ENCODE assay signal across 8 cellular contexts in the genomic region with DNA sequence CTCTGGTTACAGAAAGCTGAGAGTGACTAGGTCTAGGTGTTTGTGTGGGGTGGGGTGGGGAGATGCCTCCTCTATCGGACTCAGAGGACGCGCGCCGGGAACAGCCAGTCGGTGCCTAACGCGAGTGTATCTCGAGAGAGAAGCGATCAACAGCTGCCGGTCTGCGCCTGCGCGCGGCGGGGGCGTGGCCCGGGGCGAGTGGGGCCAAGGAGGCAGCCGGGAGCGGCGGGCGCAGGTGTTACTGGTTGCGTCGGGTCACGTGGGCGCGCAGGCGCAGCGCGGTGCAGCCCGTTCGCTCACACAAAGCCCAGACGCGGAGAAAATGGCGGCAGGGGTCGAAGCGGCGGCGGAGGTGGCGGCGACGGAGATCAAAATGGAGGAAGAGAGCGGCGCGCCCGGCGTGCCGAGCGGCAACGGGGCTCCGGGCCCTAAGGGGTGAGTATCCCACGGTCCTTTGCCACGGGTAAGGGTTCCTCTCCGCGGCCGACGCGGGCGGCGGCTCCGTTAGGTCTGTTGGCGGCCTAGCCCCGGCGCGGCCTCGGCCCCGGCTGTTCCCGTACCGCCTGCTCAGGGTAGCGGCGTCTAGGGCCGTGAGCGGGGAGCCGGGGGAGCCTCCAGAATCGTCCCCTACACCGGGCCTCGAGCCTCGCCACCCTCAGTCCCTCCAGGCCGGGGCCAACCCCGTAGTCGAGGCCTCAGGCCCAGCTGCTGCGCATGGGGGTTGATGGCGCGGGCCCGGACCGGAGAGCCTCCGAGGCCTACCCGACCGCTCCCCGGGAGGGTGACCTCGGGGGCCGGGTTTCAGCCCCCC. TPM values are rescaled to one million over a fixed set of nuclear protein-coding genes. Genes with fewer than 3 reads are reported as not detected.
DNase-seq lines count a peak whose midpoint lies in the region; ATAC-seq and TF ChIP-seq lines count a peak whose summit lies in the region.

A gene with protein sequence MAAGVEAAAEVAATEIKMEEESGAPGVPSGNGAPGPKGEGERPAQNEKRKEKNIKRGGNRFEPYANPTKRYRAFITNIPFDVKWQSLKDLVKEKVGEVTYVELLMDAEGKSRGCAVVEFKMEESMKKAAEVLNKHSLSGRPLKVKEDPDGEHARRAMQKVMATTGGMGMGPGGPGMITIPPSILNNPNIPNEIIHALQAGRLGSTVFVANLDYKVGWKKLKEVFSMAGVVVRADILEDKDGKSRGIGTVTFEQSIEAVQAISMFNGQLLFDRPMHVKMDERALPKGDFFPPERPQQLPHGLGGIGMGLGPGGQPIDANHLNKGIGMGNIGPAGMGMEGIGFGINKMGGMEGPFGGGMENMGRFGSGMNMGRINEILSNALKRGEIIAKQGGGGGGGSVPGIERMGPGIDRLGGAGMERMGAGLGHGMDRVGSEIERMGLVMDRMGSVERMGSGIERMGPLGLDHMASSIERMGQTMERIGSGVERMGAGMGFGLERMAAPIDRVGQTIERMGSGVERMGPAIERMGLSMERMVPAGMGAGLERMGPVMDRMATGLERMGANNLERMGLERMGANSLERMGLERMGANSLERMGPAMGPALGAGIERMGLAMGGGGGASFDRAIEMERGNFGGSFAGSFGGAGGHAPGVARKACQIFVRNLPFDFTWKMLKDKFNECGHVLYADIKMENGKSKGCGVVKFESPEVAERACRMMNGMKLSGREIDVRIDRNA (plus strand): TSS at position 299 of the 811 bp plus-strand sequence. CDS start 24 bp downstream, at position 323.

- intact Hi-C loops in mammary epithelial cell (cut with micrococcal nuclease) = loop anchor here (1.0 kb wide), 2 partner anchors 32 to 90 kb away; a partner anchor contains a TSS

- CTCF ChIA-PET in mammary epithelial cell (lab: Charles Lee; ENCODE audit: low non-redundant PET) = interaction anchor here (0.6 kb wide), 3 partner anchors 17 to 62 kb away, joined by 3 to 4 read pairs (median 3); a partner anchor contains a TSS

- H3K79me2 ChIP-seq in ACC112 (ENCODE audit: control insufficient read depth, insufficient read depth, low read length, unreplicated experiment) (peaks cover 45% of the 10 kb centered on the region), mammary epithelial cell (ENCODE audit: insufficient read depth, low read length) (peaks cover 50% of the 10 kb centered on the region)

- H3K4me3 ChIP-seq in ACC112 (ENCODE audit: low read depth, low read length) (peak within 1 kb of the TSS; percentile 98), WERI-Rb-1 (ENCODE audit: low read depth, low read length) (peak within 1 kb of the TSS; percentile 99), mammary epithelial cell (replicated peaks in 1 of 3; ENCODE audit: insufficient read depth in 1 of 3, low read depth in 2 of 3, low read length in 3 of 3) (peak within 1 kb of the TSS; percentile 92 to 96 (median 95)), iPS-20b (ENCODE audit: low read length) (peak within 1 kb of the TSS; percentile 99), skin epidermis (peak within 1 kb of the TSS; percentile 65 to 98 (median 94))

- H3K9me3 ChIP-seq in WERI-Rb-1 (ENCODE audit: severe bottlenecking) (no peaks in the 10 kb centered on the region), mammary epithelial cell (replicated peaks; ENCODE audit: insufficient read depth, low read length) (no peaks in the 10 kb centered on the region), iPS-20b (ENCODE audit: insufficient read depth, low read depth, low read length) (no peaks in the 10 kb centered on the region)

- dilution Hi-C loops in mammary epithelial cell (cut with HindIII; ENCODE audit: low sequenced_read_pairs) = loop anchor here (10.0 kb wide), 1 partner anchor 80 kb away; no protein-coding TSS in a partner anchor

- H4K20me1 ChIP-seq in mammary epithelial cell (ENCODE audit: insufficient read depth, low read length) = peaks cover 8% of the 10 kb centered on the region

- ATAC-seq in GM18870 (IDR thresholded peaks at IDR 0.05; ENCODE audit: unreplicated experiment) (peak; percentile 70), HG03135 (IDR thresholded peaks at IDR 0.05; ENCODE audit: unreplicated experiment) (peak; percentile 71)

- in situ Hi-C loops in mammary epithelial cell (cut with MboI; ENCODE audit: low sequenced_read_pairs in 2 of 2) = no loop called here

- H3K4me1 ChIP-seq in ACC112 (ENCODE audit: control insufficient read depth, insufficient read depth, low read length, unreplicated experiment) = peaks cover 12% of the 10 kb centered on the region
- peaks cover 8% of the 10 kb centered on the region for H3K4me1 ChIP-seq in mammary epithelial cell (ENCODE audit: insufficient read depth, low read length)
- H3K4me1 ChIP-seq in iPS-20b (ENCODE audit: insufficient read depth, low read length) = peaks cover 27% of the 10 kb centered on the region

- H2AFZ ChIP-seq in ACC112 (ENCODE audit: low read length, unreplicated experiment) (peak within 1 kb of the TSS; percentile 84), mammary epithelial cell (ENCODE audit: low read depth, low read length) (peak within 1 kb of the TSS; percentile 94)

- TSS peak; percentile 42 for BruUV-seq in mammary epithelial cell (replicated peaks; lab: Mats Ljungman, UMichigan)

- peak within 1 kb of the TSS; percentile 96 for H3K4me2 ChIP-seq in mammary epithelial cell (ENCODE audit: insufficient read depth, low read depth, low read length)

- peak; percentile 94 for DNase-seq in NCI-H2196 treated with DMSO at 0.1 percent for 48 hours (lab: John Stamatoyannopoulos, UW; ENCODE audit: unreplicated experiment)
- DNase-seq in WERI-Rb-1 = peak; percentile 100
- peak; percentile 98 for DNase-seq in mammary epithelial cell

- 9% methylated on average over 12 of the region's 93 CpGs for WGBS in mammary epithelial cell (ENCODE audit: low coverage, missing lambda C conversion rate)

- H3K36me3 ChIP-seq in ACC112 (ENCODE audit: insufficient read depth, low read length) (peaks cover 9% of the 10 kb centered on the region; the same call in 1 of the 2 replicates), WERI-Rb-1 (peaks cover 41% of the 10 kb centered on the region), mammary epithelial cell (ENCODE audit: insufficient read depth, low read length) (peaks cover 5% of the 10 kb centered on the region), iPS-20b (ENCODE audit: insufficient read depth, low read depth, low read length) (peaks cover 32% of the 10 kb centered on the region)

- H3K27ac ChIP-seq in ACC112 (ENCODE audit: low read depth, low read length) (peak within 1 kb of the TSS; percentile 82), WERI-Rb-1 (peak within 1 kb of the TSS; percentile 99), mammary epithelial cell (ENCODE audit: insufficient read depth, low read depth, low read length) (peak within 1 kb of the TSS; percentile 82), iPS-20b (ENCODE audit: low read length) (peak within 1 kb of the TSS; percentile 92), skin epidermis (peak within 1 kb of the TSS; percentile 85 to 100 (median 97))

- TF ChIP-seq CTCF in WERI-Rb-1 (IDR thresholded peaks at IDR 0.05; ENCODE audit: low read depth, low read length) = no peak
- no peak for TF ChIP-seq CTCF in mammary epithelial cell (conservative IDR thresholded peaks at IDR 0.05 in 1 of 2, IDR thresholded peaks at IDR 0.05 in 1 of 2; ENCODE audit: extremely low read depth in 1 of 2, insufficient read depth in 1 of 2, low read depth in 1 of 2, low read length in 2 of 2)

- H3K27me3 ChIP-seq in ACC112 (ENCODE audit: insufficient read depth, low read length) (no peaks in the 10 kb centered on the region), WERI-Rb-1 (ENCODE audit: insufficient read depth, low read depth, severe bottlenecking) (no peaks in the 10 kb centered on the region), mammary epithelial cell (ENCODE audit: insufficient read depth, low read length) (no peaks in the 10 kb centered on the region), iPS-20b (ENCODE audit: insufficient read depth, low read length) (no peaks in the 10 kb centered on the region)

- H3K9ac ChIP-seq in mammary epithelial cell (ENCODE audit: insufficient read depth, low read length) (peak within 1 kb of the TSS; percentile 89), iPS-20b (ENCODE audit: low read depth, low read length) (peak within 1 kb of the TSS; percentile 99)

RNA-seq across cellular contexts. Expression of the gene that starts here (rescaled TPM):
- 100 to 1,000 TPM in 1 of 2 donors, 10 to 100 TPM in 1; 29.2 to 164 TPM for total RNA-seq in mammary epithelial cell
- 116 TPM for polyA plus RNA-seq in mammary epithelial cell
- 100.0 TPM for polyA minus RNA-seq in mammary epithelial cell

Comparison
In these comparisons a context has a peak if more than half of its experiments do, and no peak if none do; other contexts are left out.
1. Peak in every context shown above with its lines: DNase-seq, ATAC-seq, H3K4me3 ChIP-seq and H3K27ac ChIP-seq.